In the genomic region with DNA sequence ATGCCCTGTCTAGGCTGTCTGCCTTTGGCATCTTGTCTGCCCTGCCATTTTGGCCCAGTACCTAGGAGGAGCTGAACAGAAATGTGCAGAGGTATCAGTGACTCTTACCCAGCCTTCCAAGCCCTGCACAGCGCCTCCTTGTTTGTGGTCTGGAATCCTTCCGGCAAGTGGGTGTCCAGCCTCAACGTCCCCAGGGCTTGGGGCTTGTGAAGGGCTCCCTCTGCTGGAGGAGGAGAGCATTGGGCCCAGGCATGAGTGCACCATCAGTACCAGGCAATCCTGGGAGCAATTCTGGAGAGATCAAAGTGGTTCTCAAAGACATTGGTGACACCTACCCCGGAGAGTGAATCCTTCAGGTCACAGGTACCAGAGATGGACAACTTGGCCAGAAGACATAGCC, we compare ENCODE assay signal across 8 cellular contexts. TPM values are rescaled to one million over a fixed set of nuclear protein-coding genes. Genes with fewer than 3 reads are reported as not detected.
DNase-seq lines count a peak whose midpoint lies in the region; ATAC-seq and TF ChIP-seq lines count a peak whose summit lies in the region.

No MANE protein-coding gene starts in this region.

- intact Hi-C loops in left lung (cut with DNase I) = no loop called here

- TF ChIP-seq CTCF in HFF-Myc (IDR thresholded peaks at IDR 0.05; ENCODE audit: low read depth, low read length, missing control alignments) = peak; percentile 57
- TF ChIP-seq CTCF in left lung (IDR thresholded peaks at IDR 0.05) = peak; percentile 32 to 65

- H3K9me3 ChIP-seq in left lung = no peaks in the 10 kb centered on the region

- H3K4me1 ChIP-seq in left lung = no peaks in the 10 kb centered on the region

- H3K36me3 ChIP-seq in left lung = no peaks in the 10 kb centered on the region

- no peak overlapping the region for H3K27ac ChIP-seq in left lung
- H3K27ac ChIP-seq in caudate nucleus (ENCODE audit: low read depth, low read length) = no peak overlapping the region

- DNase-seq in COR-L47 (lab: John Stamatoyannopoulos, UW) = peak; percentile 25
- no peak for DNase-seq in HFF-Myc (ENCODE audit: extremely low read depth, low read depth)
- peak; percentile 16 for DNase-seq in activated T-cell treated with anti-CD3 and anti-CD28 coated beads for 24 hours (ENCODE audit: low read depth)
- DNase-seq in left lung = no peak
- DNase-seq in caudate nucleus (lab: John Stamatoyannopoulos, UW) = no peak
- DNase-seq in GF-D8 (lab: John Stamatoyannopoulos, UW) = no peak
- no peak for DNase-seq in midbrain (lab: John Stamatoyannopoulos, UW)

- H3K4me3 ChIP-seq in HFF-Myc (replicated peaks; ENCODE audit: low read depth, low read length) (no peak overlapping the region), left lung (no peak overlapping the region)

- ATAC-seq in left lung (peak; percentile 59), GM21528 (IDR thresholded peaks at IDR 0.05; ENCODE audit: low FRiP score, unreplicated experiment) (no peak)

- H3K27me3 ChIP-seq in left lung = peaks cover 0 to 24% of the 10 kb centered on the region in 2 donors

RNA-seq across cellular contexts. Expression of gene TCL1B, which starts 2.4 kb away (rescaled TPM):
- not detected for total RNA-seq in left lung

RNA-seq across cellular contexts. Expression of gene TCL1A, which starts 30.1 kb away (rescaled TPM):
- not detected for total RNA-seq in left lung

Comparison
In these comparisons a context has a peak if more than half of its experiments do, and no peak if none do; other contexts are left out.
1. DNase-seq: peak in COR-L47 (single experiment) and activated T-cell treated with anti-CD3 and anti-CD28 coated beads for 24 hours (single experiment); none in HFF-Myc (single experiment), left lung (0 of 2), caudate nucleus (0 of 61), GF-D8 (single experiment) and midbrain (single experiment).